ENCODE assay signal across 8 cellular contexts in the genomic region with DNA sequence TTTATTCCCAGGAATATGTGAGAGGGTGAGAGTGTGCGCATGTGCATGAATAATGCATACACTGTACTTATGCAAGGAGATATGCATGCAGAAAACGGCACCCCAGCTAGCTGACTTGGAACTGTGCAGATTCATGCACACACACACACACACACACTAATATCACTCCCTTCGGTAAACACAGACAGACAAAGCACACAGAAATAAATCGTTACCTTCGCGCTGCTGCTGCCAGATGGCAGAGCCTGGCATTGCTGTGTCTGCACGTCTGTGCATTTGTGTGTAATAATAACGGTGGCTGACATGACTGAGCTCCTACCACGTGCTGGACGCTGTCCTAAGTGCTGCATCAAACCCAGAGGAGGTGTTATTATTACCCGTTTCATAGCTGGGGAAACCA. TPM values are rescaled to one million over a fixed set of nuclear protein-coding genes. Genes with fewer than 3 reads are reported as not detected.
DNase-seq lines count a peak whose midpoint lies in the region; ATAC-seq and TF ChIP-seq lines count a peak whose summit lies in the region.
"Had no signal": no experiment of that assay in that cellular context is flagged by ENCODE, and none has a peak within 500 bp of the region (broad histone marks: within the 10 kb centered on the region; RNA-seq: fewer than 3 reads in every experiment).

No MANE protein-coding gene starts in this region.

- peaks cover 94% of the 10 kb centered on the region for H3K4me1 Mint-ChIP-seq in brain

- H3K36me3 ChIP-seq in HEK293 (ENCODE audit: control insufficient read depth in 2 of 2, insufficient read depth in 1 of 2, low read length in 2 of 2): no peaks in the 10 kb centered on the region
- H3K36me3 ChIP-seq in psoas muscle (ENCODE audit: insufficient read depth in 1 of 2, low read depth in 1 of 2): no peaks in the 10 kb centered on the region

- H3K27me3 Mint-ChIP-seq in brain: no peaks in the 10 kb centered on the region

- CTCF ChIA-PET in HEK293 (lab: Yijun Ruan, JAX): interaction anchor here (0.6 kb wide), 1 partner anchor 22 kb away, joined by 4 read pairs; no protein-coding TSS in a partner anchor

- 25 to 33% (median 28%) methylated on average over 11 of the region's 11 CpGs for WGBS in psoas muscle, 3 donors

- ATAC-seq in psoas muscle (peak in 3 of 4 donors; percentile 49 to 74 (median 58)), HG03097 (IDR thresholded peaks at IDR 0.05; ENCODE audit: low FRiP score, unreplicated experiment) (no peak)

- DNase-seq in NCI-H2171 treated with DMSO at 0.1 percent for 48 hours (lab: John Stamatoyannopoulos, UW): peak; percentile 99
- DNase-seq in psoas muscle: no peak
- DNase-seq in stimulated activated naive CD4-positive, alpha-beta T cell treated with Interleukin-2 at 50 U/mL for 16 hours (lab: John Stamatoyannopoulos, UW): no peak
- DNase-seq in substantia nigra (lab: John Stamatoyannopoulos, UW): no peak

- H3K36me3 Mint-ChIP-seq in brain: no peaks in the 10 kb centered on the region

- H3K4me3 Mint-ChIP-seq in brain: peak overlapping the region; percentile 5 to 78 (median 63)

- no peak overlapping the region for H3K4me3 ChIP-seq in HEK293 (ENCODE audit: low read depth, low read length)
- H3K4me3 ChIP-seq in psoas muscle: no peak overlapping the region
- H3K4me3 ChIP-seq: lung had no signal

- H3K9me3 ChIP-seq in HEK293 (ENCODE audit: control insufficient read depth, insufficient read depth, low read depth, low read length): no peaks in the 10 kb centered on the region
- H3K9me3 ChIP-seq in psoas muscle: no peaks in the 10 kb centered on the region

- peaks cover 0 to 3% (median 0%) of the 10 kb centered on the region in 3 donors for H3K27me3 ChIP-seq in psoas muscle (ENCODE audit: insufficient read depth in 3 of 3, low read length in 2 of 3)

- H3K4me1 ChIP-seq in HEK293 (ENCODE audit: control insufficient read depth, insufficient read depth, low read length) (no peaks in the 10 kb centered on the region), psoas muscle (no peaks in the 10 kb centered on the region)

- peak overlapping the region; percentile 93 to 98 (median 96) for H3K27ac Mint-ChIP-seq in brain

- peaks cover 0 to 3% (median 0%) of the 10 kb centered on the region in 5 experiments for H3K9me3 Mint-ChIP-seq in brain

- POLR2A ChIA-PET in HEK293 (lab: Yijun Ruan, JAX): no interaction called here

- no peak for TF ChIP-seq CTCF in HEK293 (tag by site-specific recombination; IDR thresholded peaks at IDR 0.05)
- no peak for TF ChIP-seq CTCF in brain (conservative IDR thresholded peaks at IDR 0.05)
- no peak for TF ChIP-seq CTCF in psoas muscle (IDR thresholded peaks at IDR 0.05)

- H3K27ac ChIP-seq in HEK293 (ENCODE audit: extremely low read depth, low read depth, low read length) (no peak overlapping the region), psoas muscle (no peak overlapping the region), substantia nigra (ENCODE audit: low read depth, low read length, poor library complexity, severe bottlenecking) (no peak overlapping the region)

- intact Hi-C loops in psoas muscle (cut with DNase I): no loop called here

TF ChIP-seq in HEK293, 187 proteins besides CTCF, POLR2A, EP300 and RAD21:
- TF ChIP-seq PATZ1 (tag by site-specific recombination; IDR thresholded peaks at IDR 0.05): no peak
- no peak for TF ChIP-seq ZFHX2 (tag by site-specific recombination; conservative IDR thresholded peaks at IDR 0.05)
- TF ChIP-seq, protein P1, sequence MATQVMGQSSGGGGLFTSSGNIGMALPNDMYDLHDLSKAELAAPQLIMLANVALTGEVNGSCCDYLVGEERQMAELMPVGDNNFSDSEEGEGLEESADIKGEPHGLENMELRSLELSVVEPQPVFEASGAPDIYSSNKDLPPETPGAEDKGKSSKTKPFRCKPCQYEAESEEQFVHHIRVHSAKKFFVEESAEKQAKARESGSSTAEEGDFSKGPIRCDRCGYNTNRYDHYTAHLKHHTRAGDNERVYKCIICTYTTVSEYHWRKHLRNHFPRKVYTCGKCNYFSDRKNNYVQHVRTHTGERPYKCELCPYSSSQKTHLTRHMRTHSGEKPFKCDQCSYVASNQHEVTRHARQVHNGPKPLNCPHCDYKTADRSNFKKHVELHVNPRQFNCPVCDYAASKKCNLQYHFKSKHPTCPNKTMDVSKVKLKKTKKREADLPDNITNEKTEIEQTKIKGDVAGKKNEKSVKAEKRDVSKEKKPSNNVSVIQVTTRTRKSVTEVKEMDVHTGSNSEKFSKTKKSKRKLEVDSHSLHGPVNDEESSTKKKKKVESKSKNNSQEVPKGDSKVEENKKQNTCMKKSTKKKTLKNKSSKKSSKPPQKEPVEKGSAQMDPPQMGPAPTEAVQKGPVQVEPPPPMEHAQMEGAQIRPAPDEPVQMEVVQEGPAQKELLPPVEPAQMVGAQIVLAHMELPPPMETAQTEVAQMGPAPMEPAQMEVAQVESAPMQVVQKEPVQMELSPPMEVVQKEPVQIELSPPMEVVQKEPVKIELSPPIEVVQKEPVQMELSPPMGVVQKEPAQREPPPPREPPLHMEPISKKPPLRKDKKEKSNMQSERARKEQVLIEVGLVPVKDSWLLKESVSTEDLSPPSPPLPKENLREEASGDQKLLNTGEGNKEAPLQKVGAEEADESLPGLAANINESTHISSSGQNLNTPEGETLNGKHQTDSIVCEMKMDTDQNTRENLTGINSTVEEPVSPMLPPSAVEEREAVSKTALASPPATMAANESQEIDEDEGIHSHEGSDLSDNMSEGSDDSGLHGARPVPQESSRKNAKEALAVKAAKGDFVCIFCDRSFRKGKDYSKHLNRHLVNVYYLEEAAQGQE (tag by site-specific recombination; IDR thresholded peaks at IDR 0.05): peak; percentile 32; the same call in 1 of the 2 replicates
- TF ChIP-seq ZNF341 (tag by site-specific recombination; IDR thresholded peaks at IDR 0.05; ENCODE audit: low read depth): no peak

RNA-seq across cellular contexts. Expression of gene PREX1, which starts 36.8 kb away (rescaled TPM):
- 64.3 TPM for polyA plus RNA-seq in brain (ENCODE audit: insufficient read depth, low read depth, low replicate concordance)
- 1 to 10 TPM; 5.3 to 8.3 (median 6.9) TPM for total RNA-seq in psoas muscle
- polyA plus RNA-seq in psoas muscle: 1 to 10 TPM; 2.5 to 4.0 (median 3.5) TPM

Comparison
In these comparisons a context has a peak if more than half of its experiments do, and no peak if none do; other contexts are left out.
1. RNA of gene PREX1, which starts 36.8 kb away (polyA plus RNA-seq): 64.3 TPM in brain (single experiment); 2.5 to 4.0 TPM in psoas muscle; every median in the first group is over 10 times any median in the second.